9 cellular contexts compared by ENCODE assay signal in the genomic region with DNA sequence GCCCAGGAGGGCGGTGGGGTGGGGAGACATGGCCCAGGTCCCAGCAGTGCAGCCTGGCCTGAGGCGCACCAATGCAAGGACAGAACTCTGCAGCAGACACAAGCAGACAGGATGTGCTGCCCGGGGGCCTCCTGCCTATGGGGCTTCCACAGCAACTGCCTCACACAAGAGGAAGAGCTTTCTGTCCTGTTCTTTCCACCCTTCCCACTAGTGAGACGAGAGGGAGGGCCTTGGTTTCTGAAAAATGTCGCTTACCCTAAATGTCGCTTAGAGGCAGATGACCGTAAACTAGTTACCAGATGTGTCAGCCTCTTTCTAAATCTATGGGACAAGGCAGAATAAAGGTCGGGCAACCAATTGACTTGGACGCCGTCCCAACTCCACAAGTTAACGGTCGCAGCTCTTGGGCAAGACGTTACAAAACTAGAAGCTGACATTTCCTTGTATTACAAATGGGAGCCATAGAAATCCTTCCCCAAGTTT. TPM values are rescaled to one million over a fixed set of nuclear protein-coding genes. Genes with fewer than 3 reads are reported as not detected.
DNase-seq lines count a peak whose midpoint lies in the region; ATAC-seq and TF ChIP-seq lines count a peak whose summit lies in the region.
"Had no signal": no experiment of that assay in that cellular context is flagged by ENCODE, and none has a peak within 500 bp of the region (broad histone marks: within the 10 kb centered on the region; RNA-seq: fewer than 3 reads in every experiment).

A gene with protein sequence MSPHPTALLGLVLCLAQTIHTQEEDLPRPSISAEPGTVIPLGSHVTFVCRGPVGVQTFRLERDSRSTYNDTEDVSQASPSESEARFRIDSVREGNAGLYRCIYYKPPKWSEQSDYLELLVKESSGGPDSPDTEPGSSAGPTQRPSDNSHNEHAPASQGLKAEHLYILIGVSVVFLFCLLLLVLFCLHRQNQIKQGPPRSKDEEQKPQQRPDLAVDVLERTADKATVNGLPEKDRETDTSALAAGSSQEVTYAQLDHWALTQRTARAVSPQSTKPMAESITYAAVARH (minus strand): TSS at position 157 of the 483 bp plus-strand sequence. CDS start 127 bp downstream, at position 30.

- DNase-seq in MV-4-11 (lab: John Stamatoyannopoulos, UW) (peak; percentile 99), activated T-cell treated with anti-CD3 and anti-CD28 coated beads for 4 hours (peak; percentile 25), left ventricle myocardium inferior (no peak), middle frontal gyrus (ENCODE audit: extremely low spot score, low spot score) (no peak), NCI-H1048 (lab: John Stamatoyannopoulos, UW) (no peak)
- peak in 2 of 3 donors; percentile 21 to 41 for DNase-seq in stimulated activated CD4-positive, alpha-beta T cell treated with anti-CD3 and anti-CD28 coated beads, TNF-alpha, amount 100 ng/mL, for 48 hours (ENCODE audit: low read depth in 3 of 3)
- DNase-seq: WERI-Rb-1 had no signal

- H3K4me1 ChIP-seq in left ventricle myocardium inferior, result no peaks in the 10 kb centered on the region

- H3K27ac ChIP-seq in left ventricle myocardium inferior (replicated peaks), result peak within 1 kb of the TSS; percentile 58
- H3K27ac ChIP-seq: WERI-Rb-1 had no signal

- ATAC-seq in HG03135 (IDR thresholded peaks at IDR 0.05; ENCODE audit: unreplicated experiment), result no peak
- ATAC-seq in HG02973 (IDR thresholded peaks at IDR 0.05; ENCODE audit: unreplicated experiment), result no peak

- TF ChIP-seq CTCF in left ventricle myocardium inferior (IDR thresholded peaks at IDR 0.05; ENCODE audit: borderline replicate concordance), result no peak

- no peaks in the 10 kb centered on the region for H3K36me3 ChIP-seq in left ventricle myocardium inferior
- H3K36me3 ChIP-seq: WERI-Rb-1 had no signal

- peak within 1 kb of the TSS; percentile 41 for H3K4me3 ChIP-seq in left ventricle myocardium inferior

- intact Hi-C loops in left ventricle myocardium inferior (cut with micrococcal nuclease), result no loop called here

- H3K9me3 ChIP-seq in left ventricle myocardium inferior (replicated peaks), result no peaks in the 10 kb centered on the region

- H3K27me3 ChIP-seq in left ventricle myocardium inferior (ENCODE audit: low read depth), result peaks cover 27% of the 10 kb centered on the region

RNA-seq across cellular contexts. Expression of the gene that starts here (rescaled TPM):
- 5.1 TPM for total RNA-seq in left ventricle myocardium inferior

Comparison
In these comparisons a context has a peak if more than half of its experiments do, and no peak if none do; other contexts are left out.
1. DNase-seq: peak in MV-4-11 (single experiment), activated T-cell treated with anti-CD3 and anti-CD28 coated beads for 4 hours (single experiment) and stimulated activated CD4-positive, alpha-beta T cell treated with anti-CD3 and anti-CD28 coated beads, TNF-alpha, amount 100 ng/mL, for 48 hours (2 of 3); none in left ventricle myocardium inferior (single experiment), middle frontal gyrus (single experiment) and NCI-H1048 (single experiment).